In genomic region chr10:34469446-34469845, GRCh38 we compare ENCODE assay signal across 24 cellular contexts.
DNase-seq lines count a peak whose midpoint lies in the region; ATAC-seq, FAIRE-seq and TF ChIP-seq lines count a peak whose summit lies in the region.
"Had no signal": no experiment of that assay in that cellular context is flagged by ENCODE, and none has a peak within 500 bp of the region (broad histone marks: within the 10 kb centered on the region; RNA-seq: fewer than 3 reads in every experiment).

No MANE protein-coding gene starts in this region.

- no peak overlapping the region for H3K4me2 ChIP-seq in HepG2 (ENCODE audit: low read depth, low read length)
- H3K4me2 ChIP-seq: A549; BLaER1 treated with 17β-estradiol and CSF1 and Interleukin-3, amounts not matched to agents 10 nM and 100 nM had no signal

- H2AFZ ChIP-seq in HepG2 (ENCODE audit: low read length) = no peak overlapping the region

- intact Hi-C loops in HepG2 (cut with micrococcal nuclease; ENCODE audit: unreplicated experiment) = no loop called here
- intact Hi-C loops in right lobe of liver (cut with DNase I) = no loop called here

- no peak for TF ChIP-seq RAD21 in HepG2 (CRISPR knock-in tag; IDR thresholded peaks at IDR 0.05)

- H3K27ac ChIP-seq in HepG2 (ENCODE audit: extremely low read length, insufficient read depth, low read length) (no peak overlapping the region), right lobe of liver (no peak overlapping the region)
- H3K27ac ChIP-seq: 22Rv1; BLaER1 treated with 17β-estradiol and CSF1 and Interleukin-3, amounts not matched to agents 10 nM and 100 nM had no signal

- no peaks in the 10 kb centered on the region for H4K20me1 ChIP-seq in HepG2 (ENCODE audit: insufficient read depth, low read length)
- H4K20me1 ChIP-seq: BLaER1 treated with 17β-estradiol and CSF1 and Interleukin-3, amounts not matched to agents 10 nM and 100 nM had no signal

- TF ChIP-seq POLR2A in HepG2 (IDR thresholded peaks at IDR 0.05; ENCODE audit: insufficient read depth in 1 of 2, low read depth in 2 of 2, low read length in 2 of 2) (no peak), right lobe of liver (IDR thresholded peaks at IDR 0.05) (no peak)

- H3K27me3 ChIP-seq in HepG2 (ENCODE audit: control insufficient read depth in 1 of 2, insufficient read depth in 2 of 2, low read length in 2 of 2) = no peaks in the 10 kb centered on the region; a peak in 1 of 5 replicates
- no peaks in the 10 kb centered on the region for H3K27me3 ChIP-seq in right lobe of liver
- H3K27me3 ChIP-seq: BLaER1 treated with 17β-estradiol and CSF1 and Interleukin-3, amounts not matched to agents 10 nM and 100 nM had no signal

- in situ Hi-C loops in HepG2 (cut with HindIII; ENCODE audit: extremely low pct_ligation_motif_present, low pct_unique_long_range_greater_than_20kb) = no loop called here

- DNase-seq in HepG2 (ENCODE audit: low spot score) (no peak), right lobe of liver (no peak), LNCaP clone FGC (ENCODE audit: low read depth) (peak; percentile 73), NCI-H1417 treated with DMSO at 0.1 percent for 48 hours (lab: John Stamatoyannopoulos, UW) (no peak)
- DNase-seq: AML-193; CD4-positive, alpha-beta memory T cell; CD4-positive, CD25-positive, alpha-beta regulatory T cell; CD8-positive, alpha-beta memory T cell; COR-L47; DMS 273 treated with DMSO at 0.1 percent for 48 hours; DMS153; DMS53; DMS79; DND-41; EL; GDM1 had no signal

- POLR2A ChIA-PET in HepG2 (lab: Yijun Ruan, JAX) = no interaction called here

- no peak for ATAC-seq in HepG2
- no peak for ATAC-seq in right lobe of liver
- ATAC-seq in HG02610 (IDR thresholded peaks at IDR 0.05; ENCODE audit: unreplicated experiment) = no peak
- ATAC-seq: A549, GM12878 had no signal

- TSS peak; percentile 14 for BruUV-seq in HepG2 (replicated peaks; lab: Mats Ljungman, UMichigan)

- H3K9ac ChIP-seq in HepG2 (ENCODE audit: insufficient read depth, low read depth, low read length) = no peak overlapping the region
- H3K9ac ChIP-seq: BLaER1 treated with 17β-estradiol and CSF1 and Interleukin-3, amounts not matched to agents 10 nM and 100 nM had no signal

- 96% methylated on average over 2 of the region's 2 CpGs for WGBS in HepG2 (ENCODE audit: low lambda C conversion rate)
- WGBS in right lobe of liver (ENCODE audit: insufficient coverage, low coverage, low lambda C conversion rate, missing lambda C conversion rate) = 75% methylated on average over 2 of the region's 2 CpGs

- peaks cover 30% of the 10 kb centered on the region for H3K4me1 ChIP-seq in HepG2 (ENCODE audit: insufficient read depth, low read length)
- H3K4me1 ChIP-seq in right lobe of liver = peaks cover 0 to 18% (median 2%) of the 10 kb centered on the region in 4 donors
- H3K4me1 ChIP-seq: BLaER1 treated with 17β-estradiol and CSF1 and Interleukin-3, amounts not matched to agents 10 nM and 100 nM had no signal

- H3K36me3 ChIP-seq in HepG2 (replicated peaks in 1 of 2; ENCODE audit: control insufficient read depth in 1 of 2, insufficient read depth in 2 of 2, low read length in 2 of 2) (peaks cover 5 to 17% of the 10 kb centered on the region in 2 experiments; a peak in 3 of 5 replicates), right lobe of liver (no peaks in the 10 kb centered on the region)

- TF ChIP-seq EP300 in HepG2 (IDR thresholded peaks at IDR 0.05; ENCODE audit: low read depth in 2 of 2, low read length in 2 of 2) (no peak), HepG2 (CRISPR knock-in tag; IDR thresholded peaks at IDR 0.05; ENCODE audit: borderline replicate concordance) (no peak)

- no peak for FAIRE-seq in HepG2 (lab: Jason Lieb, UNC)
- FAIRE-seq in islet of Langerhans (lab: Jason Lieb, UNC) = peak; percentile 79
- FAIRE-seq: A549, GM12878, GM12892, GM18507 had no signal

- H3K79me2 ChIP-seq in HepG2 (ENCODE audit: insufficient read depth, low read length) = no peaks in the 10 kb centered on the region

- no peak overlapping the region for H3K4me3 ChIP-seq in HepG2 (replicated peaks in 1 of 3; ENCODE audit: insufficient read depth in 1 of 3, low read depth in 2 of 3, low read length in 3 of 3)
- no peak overlapping the region for H3K4me3 ChIP-seq in right lobe of liver
- H3K4me3 ChIP-seq in LNCaP clone FGC (ENCODE audit: low read depth, low read length) = no peak overlapping the region
- H3K4me3 ChIP-seq: A549; BLaER1 treated with 17β-estradiol and CSF1 and Interleukin-3, amounts not matched to agents 10 nM and 100 nM; GM12878 had no signal

- TF ChIP-seq CTCF in HepG2 (CRISPR knock-in tag; IDR thresholded peaks at IDR 0.05) (no peak), right lobe of liver (IDR thresholded peaks at IDR 0.05) (no peak), LNCaP clone FGC (IDR thresholded peaks at IDR 0.05; ENCODE audit: control insufficient read depth, extremely low read depth, insufficient read depth) (no peak)

- H3K9me3 ChIP-seq in HepG2 (ENCODE audit: low read length) = no peaks in the 10 kb centered on the region
- no peaks in the 10 kb centered on the region for H3K9me3 ChIP-seq in right lobe of liver
- H3K9me3 ChIP-seq: A549; BLaER1 treated with 17β-estradiol and CSF1 and Interleukin-3, amounts not matched to agents 10 nM and 100 nM had no signal

- CTCF ChIA-PET in HepG2 (lab: Yijun Ruan, JAX; ENCODE audit: low intra/inter-chr PET ratio, low total read pairs) = no interaction called here

TF ChIP-seq in HepG2, 621 proteins besides CTCF, POLR2A, EP300 and RAD21:
- TF ChIP-seq MAFK (conservative IDR thresholded peaks at IDR 0.05 in 1 of 2, IDR thresholded peaks at IDR 0.05 in 1 of 2; ENCODE audit: low read length in 2 of 2) (no peak), MEF2D (CRISPR knock-in tag; IDR thresholded peaks at IDR 0.05) (no peak), ZNF337 (CRISPR knock-in tag; IDR thresholded peaks at IDR 0.05; ENCODE audit: borderline replicate concordance, low read depth) (no peak), ZUFSP (CRISPR knock-in tag; IDR thresholded peaks at IDR 0.05; ENCODE audit: borderline replicate concordance) (no peak), DDIT3 (CRISPR knock-in tag; IDR thresholded peaks at IDR 0.05) (no peak), FOXA1 (IDR thresholded peaks at IDR 0.05) (no peak), FOXA1 (CRISPR knock-in tag; IDR thresholded peaks at IDR 0.05) (no peak), ZNF780A (CRISPR knock-in tag; IDR thresholded peaks at IDR 0.05) (no peak), FOXK1 (CRISPR knock-in tag; IDR thresholded peaks at IDR 0.05; ENCODE audit: borderline replicate concordance, low read depth) (no peak), SKIL (CRISPR knock-in tag; IDR thresholded peaks at IDR 0.05; ENCODE audit: borderline replicate concordance) (no peak), ZNF234 (CRISPR knock-in tag; conservative IDR thresholded peaks at IDR 0.05) (no peak), ZNF652 (CRISPR knock-in tag; IDR thresholded peaks at IDR 0.05; ENCODE audit: borderline replicate concordance, low read depth) (no peak)
TF ChIP-seq in HepG2: peak in this region for 0.
